22 cellular contexts compared by ENCODE assay signal in the genomic region with DNA sequence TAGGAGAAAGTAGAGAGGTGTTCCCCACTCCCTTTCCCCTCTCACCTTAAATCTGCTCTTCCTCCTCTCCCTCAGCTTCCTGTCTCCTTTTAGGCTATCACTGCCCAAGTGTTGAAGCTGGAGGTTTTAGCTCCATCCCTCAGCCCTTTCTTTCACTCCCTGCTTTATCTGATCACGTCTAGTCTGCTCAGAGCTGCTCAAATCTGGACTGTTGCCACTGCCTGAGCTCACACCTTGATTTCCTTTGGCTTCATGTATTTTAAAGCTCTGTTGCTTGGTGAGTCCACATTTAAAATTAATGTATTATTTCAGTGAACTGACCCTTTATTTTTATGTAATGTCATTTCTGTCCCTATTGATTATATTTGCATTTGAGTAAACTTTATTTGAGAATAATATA.
"Had no signal": no experiment of that assay in that cellular context is flagged by ENCODE, and none has a peak within 500 bp of the region (broad histone marks: within the 10 kb centered on the region; RNA-seq: fewer than 3 reads in every experiment).

No MANE protein-coding gene starts in this region.

- H3K36me3 Mint-ChIP-seq: WTC11 had no signal

- DNase-seq: activated CD4-positive, alpha-beta T cell treated with anti-CD3 and anti-CD28 coated beads for 48 hours; activated CD4-positive, alpha-beta T cell treated with anti-CD3 and anti-CD28 coated beads, Interleukin-2, amount 50 U/mL, for 4 hours; activated CD4-positive, CD25-positive, alpha-beta regulatory T cell treated with anti-CD3 and anti-CD28 coated beads, Interleukin-2, amount 50 U/mL, for 72 hours; activated CD8-positive, alpha-beta memory T cell treated with anti-CD3 and anti-CD28 coated beads, Interleukin-2, amount 50 U/mL, for 48 hours; activated CD8-positive, alpha-beta T cell treated with anti-CD3 and anti-CD28 coated beads, Interleukin-2, amount 10 ng/mL, durations not matched to agents 7 days and 5 days; activated effector memory CD4-positive, alpha-beta T cell treated with Interleukin-2 at 50 U/mL for 16 hours; activated naive CD4-positive, alpha-beta T cell; activated T-cell treated with anti-CD3 and anti-CD28 coated beads, Interleukin-2, amount 50 U/mL, for 1 hour; amygdala; NCI-H1105; NCI-H1436 treated with DMSO at 0.1 percent for 48 hours; NCI-H187; NCI-H2171 treated with DMSO at 0.1 percent for 48 hours; NCI-H226; NCI-H526 treated with DMSO at 0.1 percent for 48 hours; PC-9; SHP77 treated with DMSO at 0.1 percent for 48 hours; T-helper 17 cell; T-helper 9 cell had no signal

- H3K27ac Mint-ChIP-seq: activated CD8-positive, alpha-beta T cell treated with anti-CD3 and anti-CD28 coated beads, Interleukin-2, amount 10 ng/mL, durations not matched to agents 7 days and 5 days; activated naive CD8-positive, alpha-beta T cell; brain; T-helper 17 cell; WTC11 had no signal

- H3K4me3 Mint-ChIP-seq: activated CD8-positive, alpha-beta T cell treated with anti-CD3 and anti-CD28 coated beads, Interleukin-2, amount 10 ng/mL, durations not matched to agents 7 days and 5 days; activated naive CD8-positive, alpha-beta T cell; brain; T-helper 17 cell; WTC11 had no signal

- H3K27me3 Mint-ChIP-seq: activated naive CD8-positive, alpha-beta T cell; T-helper 17 cell had no signal

- ATAC-seq: activated CD8-positive, alpha-beta T cell treated with anti-CD3 and anti-CD28 coated beads, Interleukin-2, amount 10 ng/mL, durations not matched to agents 7 days and 5 days; T-helper 17 cell; WTC11 had no signal
